Comparison of ENCODE assay signal across 9 cellular contexts in genomic region chr2:157628282-157628531, GRCh38. TPM values are rescaled to one million over a fixed set of nuclear protein-coding genes. Genes with fewer than 3 reads are reported as not detected.
DNase-seq lines count a peak whose midpoint lies in the region; ATAC-seq, FAIRE-seq and TF ChIP-seq lines count a peak whose summit lies in the region.
"Had no signal": no experiment of that assay in that cellular context is flagged by ENCODE, and none has a peak within 500 bp of the region (broad histone marks: within the 10 kb centered on the region; RNA-seq: fewer than 3 reads in every experiment).

No MANE protein-coding gene starts in this region.

- peak overlapping the region; percentile 68 for H3K4me3 ChIP-seq in BLaER1
- H3K4me3 ChIP-seq in SU-DHL-6 (ENCODE audit: insufficient read depth, low read length, poor library complexity, severe bottlenecking) = peak overlapping the region; percentile 37
- H3K4me3 ChIP-seq in fibroblast of villous mesenchyme (ENCODE audit: low read depth, low read length) = peak overlapping the region; percentile 49
- peak overlapping the region; percentile 73 for H3K4me3 ChIP-seq in rectal smooth muscle tissue (ENCODE audit: low read length)

- peaks cover 29% of the 10 kb centered on the region for H3K27me3 ChIP-seq in BLaER1
- H3K27me3 ChIP-seq in SU-DHL-6 (ENCODE audit: low read length) = 0 out of 2 replicates have a peak, but pooled peaks cover 3% of the 10 kb centered on the region
- H3K27me3 ChIP-seq in rectal smooth muscle tissue (ENCODE audit: control insufficient read depth, insufficient read depth, low read length) = no peaks in the 10 kb centered on the region

- H3K4me1 ChIP-seq in BLaER1 (peaks cover 10% of the 10 kb centered on the region), rectal smooth muscle tissue (ENCODE audit: control insufficient read depth, insufficient read depth, low read length) (peaks cover 3% of the 10 kb centered on the region)

- H3K27ac ChIP-seq in BLaER1 (no peak overlapping the region), SU-DHL-6 (ENCODE audit: low read depth, low read length) (no peak overlapping the region), rectal smooth muscle tissue (ENCODE audit: low read depth, low read length) (no peak overlapping the region)

- FAIRE-seq in D721Med (lab: Jason Lieb, UNC) = no peak

- H3K9me3 ChIP-seq in BLaER1 = no peaks in the 10 kb centered on the region
- H3K9me3 ChIP-seq in SU-DHL-6 (ENCODE audit: insufficient read depth, low read length) = no peaks in the 10 kb centered on the region

- TF ChIP-seq CTCF in SU-DHL-6 (IDR thresholded peaks at IDR 0.05; ENCODE audit: insufficient read depth, low read length, poor library complexity, severe bottlenecking) (no peak), fibroblast of villous mesenchyme (IDR thresholded peaks at IDR 0.05; ENCODE audit: insufficient read depth, low read depth, low read length) (no peak), D721Med (IDR thresholded peaks at IDR 0.05; ENCODE audit: insufficient read depth, missing control alignments) (no peak)

- no peaks in the 10 kb centered on the region for H3K79me2 ChIP-seq in SU-DHL-6 (ENCODE audit: insufficient read depth, low read length)

- peak; percentile 7 for ATAC-seq in GM21619 (IDR thresholded peaks at IDR 0.05; ENCODE audit: unreplicated experiment)

- peaks cover 8% of the 10 kb centered on the region; the same call in 1 of the 2 replicates for H4K20me1 ChIP-seq in BLaER1
- no peaks in the 10 kb centered on the region for H4K20me1 ChIP-seq in SU-DHL-6 (ENCODE audit: low read depth, low read length)

- no peak overlapping the region for H2AFZ ChIP-seq in SU-DHL-6 (ENCODE audit: low read depth, low read length, severe bottlenecking)

- H3K4me2 ChIP-seq in BLaER1 (peak overlapping the region; percentile 97), SU-DHL-6 (ENCODE audit: low read depth, low read length, poor library complexity, severe bottlenecking) (peak overlapping the region; percentile 53)

- no peaks in the 10 kb centered on the region for H3F3A ChIP-seq in SU-DHL-6 (ENCODE audit: insufficient read depth)

- H3K36me3 ChIP-seq in BLaER1 = no peaks in the 10 kb centered on the region
- H3K36me3 ChIP-seq in SU-DHL-6 (ENCODE audit: low read length) = no peaks in the 10 kb centered on the region
- H3K36me3 ChIP-seq in rectal smooth muscle tissue (ENCODE audit: control insufficient read depth, insufficient read depth, low read length) = no peaks in the 10 kb centered on the region

- H3K9ac ChIP-seq in BLaER1 = no peak overlapping the region
- no peak overlapping the region for H3K9ac ChIP-seq in SU-DHL-6 (ENCODE audit: low read length)
- peak overlapping the region; percentile 51 for H3K9ac ChIP-seq in rectal smooth muscle tissue (ENCODE audit: low read length)

- H3K9me2 ChIP-seq in SU-DHL-6 (replicated peaks; ENCODE audit: insufficient read depth, low read length) = no peaks in the 10 kb centered on the region

- no peak for DNase-seq in fibroblast of villous mesenchyme (ENCODE audit: low read depth)
- no peak for DNase-seq in DMS153 (lab: John Stamatoyannopoulos, UW)
- no peak for DNase-seq in D721Med (ENCODE audit: insufficient read length, low spot score)
- DNase-seq in NCI-H1694 (lab: John Stamatoyannopoulos, UW) = no peak

RNA-seq across cellular contexts. Expression of gene ACVR1C, which starts 0.5 kb away (rescaled TPM):
- total RNA-seq in fibroblast of villous mesenchyme = under 0.01 and 0.43 TPM in 2 replicates
- total RNA-seq: lung microvascular endothelial cell had no signal
